ENCODE assay signal across 24 cellular contexts in the genomic region with DNA sequence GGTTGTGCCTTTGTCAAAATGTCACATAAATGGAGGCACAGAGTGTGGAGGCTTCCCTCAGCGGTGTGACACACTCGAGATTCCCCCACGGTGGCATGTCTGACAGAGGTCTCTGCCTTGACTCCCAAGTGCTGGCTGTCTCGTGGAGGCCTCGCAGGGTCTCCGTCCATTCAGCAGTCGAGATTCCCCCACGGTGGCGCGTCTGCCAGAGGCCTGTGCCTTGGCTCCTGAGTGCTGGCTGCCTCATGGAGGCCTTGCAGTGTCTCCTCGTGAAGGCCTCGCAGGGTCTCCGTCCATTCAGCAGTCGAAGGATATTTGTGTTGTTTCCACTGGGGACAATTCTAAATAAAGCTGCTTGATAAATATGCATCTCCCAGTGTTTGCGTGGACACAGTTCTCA. TPM values are rescaled to one million over a fixed set of nuclear protein-coding genes. Genes with fewer than 3 reads are reported as not detected.
A peak's percentile ranks its signal among the peaks of the same experiment; 100 is the strongest.
DNase-seq lines count a peak whose midpoint lies in the region; ATAC-seq, FAIRE-seq and TF ChIP-seq lines count a peak whose summit lies in the region.
"Had no signal": no experiment of that assay in that cellular context is flagged by ENCODE, and none has a peak within 500 bp of the region (broad histone marks: within the 10 kb centered on the region; RNA-seq: fewer than 3 reads in every experiment).

No MANE protein-coding gene starts in this region.

- no peaks in the 10 kb centered on the region for H3K23me2 ChIP-seq in H9 (ENCODE audit: insufficient read length, low read depth, low read length, poor library complexity, severe bottlenecking)

- no peaks in the 10 kb centered on the region for H3K79me2 ChIP-seq in trophoblast cell (ENCODE audit: control insufficient read depth, insufficient read depth, low read length, poor library complexity)
- H3K79me2 ChIP-seq in H9 (ENCODE audit: insufficient read depth, low read length) = no peaks in the 10 kb centered on the region

- H2BK12ac ChIP-seq in trophoblast cell (ENCODE audit: low read length) (no peak overlapping the region), H9 (ENCODE audit: insufficient read length, low read depth, low read length) (no peak overlapping the region)

- H3K36me3 Mint-ChIP-seq in WTC11 = no peaks in the 10 kb centered on the region
- no peaks in the 10 kb centered on the region for H3K36me3 Mint-ChIP-seq in H9 (ENCODE audit: insufficient read depth in 1 of 3, low read depth in 3 of 3)
- H3K36me3 Mint-ChIP-seq: CD8-positive, alpha-beta memory T cell had no signal

- no peak overlapping the region for H4K8ac ChIP-seq in trophoblast cell (ENCODE audit: low read depth, low read length)
- H4K8ac ChIP-seq in H9 (replicated peaks; ENCODE audit: insufficient read length, low read depth, low read length) = no peak overlapping the region

- H3K79me1 ChIP-seq in trophoblast cell (ENCODE audit: low read length) (no peaks in the 10 kb centered on the region), H9 (ENCODE audit: insufficient read depth, low read depth, low read length, poor library complexity, severe bottlenecking) (no peaks in the 10 kb centered on the region)

- H3K27ac ChIP-seq in left ventricle myocardium inferior (replicated peaks) (no peak overlapping the region), kidney (ENCODE audit: low read depth in 2 of 2, low read length in 2 of 2) (no peak overlapping the region), trophoblast cell (ENCODE audit: low read depth, low read length) (no peak overlapping the region), H9 (ENCODE audit: insufficient read length, low read depth, low read length) (no peak overlapping the region)
- H3K27ac ChIP-seq: 22Rv1, BLaER1, C4-2B had no signal

- no peak for FAIRE-seq in kidney (lab: Jason Lieb, UNC)
- FAIRE-seq: A204.1, D721Med, GM12878 had no signal

- H3K4ac ChIP-seq in trophoblast cell (ENCODE audit: low read depth, low read length) = no peak overlapping the region
- no peak overlapping the region for H3K4ac ChIP-seq in H9 (ENCODE audit: low read depth, low read length)

- no peak overlapping the region for H4K5ac ChIP-seq in H9 (ENCODE audit: insufficient read length, low read depth, low read length)

- no peaks in the 10 kb centered on the region for H4K20me1 ChIP-seq in H9 (ENCODE audit: control insufficient read depth, insufficient read depth, insufficient read length)
- H4K20me1 ChIP-seq: BLaER1 had no signal

- H3K36me3 ChIP-seq in left ventricle myocardium inferior = no peaks in the 10 kb centered on the region
- H3K36me3 ChIP-seq in kidney (ENCODE audit: control insufficient read depth in 1 of 2, insufficient read depth in 2 of 2, low read length in 2 of 2) = no peaks in the 10 kb centered on the region
- H3K36me3 ChIP-seq in trophoblast cell (ENCODE audit: control insufficient read depth in 1 of 2, insufficient read depth in 2 of 2, low read length in 2 of 2) = no peaks in the 10 kb centered on the region

- H2BK120ac ChIP-seq in trophoblast cell (ENCODE audit: insufficient read depth, low read length, poor library complexity) = no peak overlapping the region
- no peak overlapping the region for H2BK120ac ChIP-seq in H9 (ENCODE audit: low read depth, low read length, poor library complexity, severe bottlenecking)

- no peak overlapping the region for H3T11ph ChIP-seq in H9 (ENCODE audit: low read length)

- no peak overlapping the region for H2BK5ac ChIP-seq in trophoblast cell (ENCODE audit: low read depth, low read length, poor library complexity)
- H2BK5ac ChIP-seq in H9 (ENCODE audit: insufficient read length, low read length) = no peak overlapping the region

- H3K14ac ChIP-seq in trophoblast cell (ENCODE audit: low read length) = no peak overlapping the region
- H3K14ac ChIP-seq in H9 (ENCODE audit: insufficient read depth, low read length) = no peak overlapping the region

- POLR2A ChIA-PET in WTC11 (lab: Charles Lee) = no interaction called here

- H3K4me1 Mint-ChIP-seq in WTC11 = no peaks in the 10 kb centered on the region
- H3K4me1 Mint-ChIP-seq in H9 = peaks cover 0 to under 1% of the 10 kb centered on the region in 2 experiments; a peak in 2 of 4 replicates
- H3K4me1 Mint-ChIP-seq: GM23338 had no signal

- no peak overlapping the region for H3K4me2 ChIP-seq in trophoblast cell (ENCODE audit: low read length)
- no peak overlapping the region for H3K4me2 ChIP-seq in H9 (ENCODE audit: insufficient read depth, insufficient read length, low read length)
- H3K4me2 ChIP-seq: GM23338 had no signal

- H3K9me3 ChIP-seq in left ventricle myocardium inferior (replicated peaks) (no peaks in the 10 kb centered on the region), kidney (ENCODE audit: control insufficient read depth in 1 of 2, low read length in 2 of 2) (no peaks in the 10 kb centered on the region), trophoblast cell (ENCODE audit: insufficient read depth, low read depth, low read length) (peaks cover 2% of the 10 kb centered on the region), H9 (ENCODE audit: control insufficient read depth, low read depth, low read length) (no peaks in the 10 kb centered on the region)

- H3K4me1 ChIP-seq in left ventricle myocardium inferior (no peaks in the 10 kb centered on the region), kidney (ENCODE audit: control insufficient read depth in 1 of 2, insufficient read depth in 1 of 2, low read depth in 1 of 2, low read length in 2 of 2) (peaks cover 0 to 4% of the 10 kb centered on the region in 2 donors), trophoblast cell (ENCODE audit: control insufficient read depth in 1 of 2, insufficient read depth in 2 of 2, low read length in 2 of 2) (no peaks in the 10 kb centered on the region), H9 (ENCODE audit: insufficient read depth, low read length) (no peaks in the 10 kb centered on the region)

- no peak overlapping the region for H3K56ac ChIP-seq in H9 (ENCODE audit: insufficient read length, low read depth, low read length)

- no peaks in the 10 kb centered on the region for H3K9me3 Mint-ChIP-seq in WTC11
- H3K9me3 Mint-ChIP-seq in H9 = peaks cover 0 to 9% of the 10 kb centered on the region in 2 experiments; a peak in 3 of 5 replicates
- H3K9me3 Mint-ChIP-seq: CD4-positive, alpha-beta T cell; CD8-positive, alpha-beta memory T cell had no signal

- H4K91ac ChIP-seq in trophoblast cell (ENCODE audit: low read depth, low read length) (no peak overlapping the region), H9 (ENCODE audit: insufficient read length, low read depth, low read length) (no peak overlapping the region)

- no peak for ATAC-seq in Right ventricle myocardium inferior
- no peak for ATAC-seq in WTC11
- ATAC-seq: GM12878, GM23338 had no signal

- no peak overlapping the region for H4K12ac ChIP-seq in trophoblast cell (ENCODE audit: low read depth, low read length)

- H3K27me3 ChIP-seq in left ventricle myocardium inferior (ENCODE audit: low read depth) (no peaks in the 10 kb centered on the region), trophoblast cell (ENCODE audit: insufficient read depth, low read length) (no peaks in the 10 kb centered on the region), H9 (ENCODE audit: insufficient read depth, low read length) (no peaks in the 10 kb centered on the region)
- H3K27me3 ChIP-seq: BLaER1 had no signal

- H3K4me3 ChIP-seq in left ventricle myocardium inferior = no peak overlapping the region
- H3K4me3 ChIP-seq in kidney (ENCODE audit: low read length in 2 of 2) = no peak overlapping the region
- H3K4me3 ChIP-seq in trophoblast cell (ENCODE audit: low read depth, low read length) = peak overlapping the region; percentile 30
- H3K4me3 ChIP-seq: BLaER1, GM12878, GM23338 had no signal

- DNase-seq in Right ventricle myocardium inferior (ENCODE audit: missing footprints) (peak; percentile 40), left ventricle myocardium inferior (no peak), WTC11 (ENCODE audit: low spot score) (no peak), kidney (peak; percentile 50), trophoblast cell (no peak), NCI-H1417 (lab: John Stamatoyannopoulos, UW) (no peak), H9 (no peak)
- DNase-seq in activated CD4-positive, CD25-positive, alpha-beta regulatory T cell (lab: John Stamatoyannopoulos, UW) = no peak
- DNase-seq: CD4-positive, alpha-beta T cell; DMS 273 treated with DMSO at 0.1 percent for 48 hours; DMS79; EL; GDM1; HCEC 1CT had no signal

- H3K27me3 Mint-ChIP-seq in WTC11 (ENCODE audit: low read depth) (no peaks in the 10 kb centered on the region), H9 (ENCODE audit: low read depth) (no peaks in the 10 kb centered on the region; the same call in 1 of the 2 replicates)
- H3K27me3 Mint-ChIP-seq: B cell; CD4-positive, alpha-beta T cell; CD8-positive, alpha-beta memory T cell had no signal

- intact Hi-C loops in Right ventricle myocardium inferior (cut with DNase I) = loop anchor here (10.0 kb wide), 2 partner anchors 99 to 229 kb away; partner anchors contain the start of genes EXD3 and NOXA1
- intact Hi-C loops in left ventricle myocardium inferior (cut with micrococcal nuclease) = no loop called here
- intact Hi-C loops in kidney (cut with DNase I) = loop anchor here (10.0 kb wide), 1 partner anchor 229 kb away; no protein-coding TSS in a partner anchor

- no peak overlapping the region for H3K23ac ChIP-seq in trophoblast cell (ENCODE audit: low read length)
- no peak overlapping the region for H3K23ac ChIP-seq in H9 (ENCODE audit: insufficient read length, low read depth, low read length)

- H3K27ac Mint-ChIP-seq in WTC11 = peak overlapping the region; percentile 24; the same call in 1 of the 2 replicates
- no peak overlapping the region for H3K27ac Mint-ChIP-seq in H9
- H3K27ac Mint-ChIP-seq: B cell; CD4-positive, alpha-beta T cell; CD8-positive, alpha-beta memory T cell; GM23338 had no signal

- TF ChIP-seq CTCF in left ventricle myocardium inferior (IDR thresholded peaks at IDR 0.05; ENCODE audit: borderline replicate concordance) (no peak), WTC11 (IDR thresholded peaks at IDR 0.05) (no peak), kidney (IDR thresholded peaks at IDR 0.05; ENCODE audit: borderline replicate concordance, extremely low read depth, insufficient read depth) (no peak), H9 (conservative IDR thresholded peaks at IDR 0.05) (no peak)

- no peak overlapping the region for H2AFZ ChIP-seq in trophoblast cell (ENCODE audit: insufficient read depth, low read length, poor library complexity)
- H2AFZ ChIP-seq in H9 (ENCODE audit: low read length) = no peak overlapping the region
- H2AFZ ChIP-seq: GM23338 had no signal

- H3K18ac ChIP-seq in trophoblast cell (ENCODE audit: low read length) = no peak overlapping the region
- H3K18ac ChIP-seq in H9 (ENCODE audit: insufficient read length, low read depth, low read length) = no peak overlapping the region

- no peak overlapping the region for H3K4me3 Mint-ChIP-seq in WTC11
- H3K4me3 Mint-ChIP-seq in H9 = no peak overlapping the region
- H3K4me3 Mint-ChIP-seq: B cell; CD4-positive, alpha-beta T cell; CD8-positive, alpha-beta memory T cell; GM23338 had no signal

- H2BK20ac ChIP-seq in H9 (ENCODE audit: low read depth, low read length, poor library complexity, severe bottlenecking) = no peak overlapping the region

- no CpG with 5 or more reads among the region's 15 CpGs for whole genome bisulfite sequencing in trophoblast cell (ENCODE audit: extremely low coverage, insufficient coverage, insufficient read length)
- no CpG with 5 or more reads among the region's 15 CpGs for WGBS in H9 (ENCODE audit: extremely low coverage, insufficient read length, low lambda C conversion rate)

- CTCF ChIA-PET in WTC11 (lab: Charles Lee) = interaction anchor here (0.8 to 2.7 kb wide), 2 partner anchors 11 to 15 kb away, joined by 3 to 11 read pairs; no protein-coding TSS in a partner anchor

- H2AK5ac ChIP-seq in trophoblast cell (ENCODE audit: low read length) = no peak overlapping the region
- H2AK5ac ChIP-seq in H9 (ENCODE audit: insufficient read length, low read length) = no peak overlapping the region

- H3K9ac ChIP-seq in kidney (ENCODE audit: low read length in 2 of 2) (no peak overlapping the region), trophoblast cell (ENCODE audit: low read length) (no peak overlapping the region), H9 (ENCODE audit: extremely low read depth, insufficient read length, low read length) (no peak overlapping the region)
- H3K9ac ChIP-seq: BLaER1 had no signal

- H2BK15ac ChIP-seq in H9 (ENCODE audit: low read depth, low read length) = no peak overlapping the region

RNA-seq across cellular contexts. Expression of gene PNPLA7, which starts 26.0 kb away (rescaled TPM):
- total RNA-seq in Right ventricle myocardium inferior (9.8 TPM), left ventricle myocardium inferior (9.0 TPM), WTC11 (2021) (1.3 to 1.6 TPM (median 1.6 TPM) in 3 replicates), kidney (9.6 TPM), H9 (2021) (1.6 and 1.8 TPM in 2 replicates)
- polyA plus RNA-seq in kidney (ENCODE audit: insufficient read depth, low read depth, low replicate concordance) = 2.1 TPM
- 0.57 and 0.66 TPM in 2 replicates for polyA plus RNA-seq in trophoblast cell (2013)
- total RNA-seq: H4 had no signal

RNA-seq across cellular contexts. Expression of gene MRPL41, which starts 27.5 kb away (rescaled TPM):
- total RNA-seq in Right ventricle myocardium inferior (244 TPM), left ventricle myocardium inferior (233 TPM), WTC11 (2021) (70.1 to 79.4 TPM (median 74.8 TPM) in 3 replicates), kidney (47.3 TPM), H9 (2021) (52.2 and 53.6 TPM in 2 replicates)
- 150 TPM for polyA plus RNA-seq in kidney (ENCODE audit: insufficient read depth, low read depth, low replicate concordance)
- 28.2 and 28.3 TPM in 2 replicates for polyA plus RNA-seq in trophoblast cell (2013)

RNA-seq across cellular contexts. Expression of gene DPH7, which starts 54.6 kb away (rescaled TPM):
- total RNA-seq in Right ventricle myocardium inferior (17.2 TPM), left ventricle myocardium inferior (18.0 TPM), WTC11 (2021) (40.3 to 43.9 TPM (median 40.5 TPM) in 3 replicates), kidney (31.4 TPM), H9 (2021) (49.2 and 51.3 TPM in 2 replicates)
- 23.2 TPM for polyA plus RNA-seq in kidney (ENCODE audit: insufficient read depth, low read depth, low replicate concordance)
- polyA plus RNA-seq in trophoblast cell (2013) = 19.3 and 20.3 TPM in 2 replicates

Comparison
In these comparisons a context has a peak if more than half of its experiments do, and no peak if none do; other contexts are left out.
1. DNase-seq: peak in Right ventricle myocardium inferior (single experiment) and kidney (single experiment); none in left ventricle myocardium inferior (single experiment), WTC11 (single experiment), trophoblast cell (0 of 2), NCI-H1417 (0 of 3), activated CD4-positive, CD25-positive, alpha-beta regulatory T cell (0 of 4) and H9 (single experiment).